8 cellular contexts compared by ENCODE assay signal in genomic region chr6:39347906-39348585, GRCh38. TPM values are rescaled to one million over a fixed set of nuclear protein-coding genes. Genes with fewer than 3 reads are reported as not detected.
A peak's percentile ranks its signal among the peaks of the same experiment; 100 is the strongest.
DNase-seq lines count a peak whose midpoint lies in the region; ATAC-seq and TF ChIP-seq lines count a peak whose summit lies in the region.

No MANE protein-coding gene starts in this region.

- DNase-seq in Right ventricle myocardium inferior (ENCODE audit: missing footprints) (no peak), cardiac septum (ENCODE audit: low spot score) (no peak), LHCN-M2 (ENCODE audit: low read depth) (peak; percentile 36), SK-N-MC (ENCODE audit: low read depth, low spot score) (peak; percentile 32), Right ventricle myocardium superior (peak; percentile 79), progenitor cell of endocrine pancreas (ENCODE audit: low spot score, unreplicated experiment) (peak; percentile 63)
- DNase-seq in activated naive CD4-positive, alpha-beta T cell treated with anti-CD3 and anti-CD28 coated beads, Interleukin-2, amount 10 ng/mL, durations not matched to agents 7 days and 5 days = peak; percentile 70

- no peaks in the 10 kb centered on the region for H3K36me3 ChIP-seq in SK-N-MC (ENCODE audit: insufficient read depth, low read length)

- no peak overlapping the region for H3K4me3 Mint-ChIP-seq in activated naive CD4-positive, alpha-beta T cell treated with anti-CD3 and anti-CD28 coated beads, Interleukin-2, amount 10 ng/mL, durations not matched to agents 7 days and 5 days
- H3K4me3 Mint-ChIP-seq in progenitor cell of endocrine pancreas (ENCODE audit: low read depth) = no peak overlapping the region

- ATAC-seq in Right ventricle myocardium inferior = peak; percentile 66
- ATAC-seq in Right ventricle myocardium superior (ENCODE audit: poor library complexity) = peak; percentile 78
- ATAC-seq in HG03520 (IDR thresholded peaks at IDR 0.05; ENCODE audit: unreplicated experiment) = no peak

- H3K9me3 ChIP-seq in SK-N-MC (ENCODE audit: low read depth, low read length) = no peaks in the 10 kb centered on the region

- no peak overlapping the region for H3K9ac ChIP-seq in SK-N-MC (ENCODE audit: insufficient read length)

- H3K27me3 Mint-ChIP-seq in activated naive CD4-positive, alpha-beta T cell treated with anti-CD3 and anti-CD28 coated beads, Interleukin-2, amount 10 ng/mL, durations not matched to agents 7 days and 5 days = peaks cover 6% of the 10 kb centered on the region
- peaks cover 9% of the 10 kb centered on the region for H3K27me3 Mint-ChIP-seq in progenitor cell of endocrine pancreas

- H3K27ac Mint-ChIP-seq in activated naive CD4-positive, alpha-beta T cell treated with anti-CD3 and anti-CD28 coated beads, Interleukin-2, amount 10 ng/mL, durations not matched to agents 7 days and 5 days = no peak overlapping the region
- H3K27ac Mint-ChIP-seq in progenitor cell of endocrine pancreas = peak overlapping the region; percentile 54

- CTCF ChIA-PET in activated naive CD4-positive, alpha-beta T cell treated with anti-CD3 and anti-CD28 coated beads, Interleukin-2, amount 10 ng/mL, durations not matched to agents 7 days and 5 days (lab: Charles Lee) = interaction anchor here (1.0 to 1.9 kb wide), 3 partner anchors 12 to 100 kb away, joined by 3 to 6 read pairs (median 5); no protein-coding TSS in a partner anchor

- H3K36me3 Mint-ChIP-seq in activated naive CD4-positive, alpha-beta T cell treated with anti-CD3 and anti-CD28 coated beads, Interleukin-2, amount 10 ng/mL, durations not matched to agents 7 days and 5 days = no peaks in the 10 kb centered on the region
- no peaks in the 10 kb centered on the region for H3K36me3 Mint-ChIP-seq in progenitor cell of endocrine pancreas (ENCODE audit: insufficient read depth)

- H3K4me1 Mint-ChIP-seq in activated naive CD4-positive, alpha-beta T cell treated with anti-CD3 and anti-CD28 coated beads, Interleukin-2, amount 10 ng/mL, durations not matched to agents 7 days and 5 days = peaks cover 2% of the 10 kb centered on the region
- H3K4me1 Mint-ChIP-seq in progenitor cell of endocrine pancreas (ENCODE audit: low read depth) = no peaks in the 10 kb centered on the region

- TF ChIP-seq CTCF in progenitor cell of endocrine pancreas (IDR thresholded peaks at IDR 0.05; ENCODE audit: unreplicated experiment) = peak; percentile 92

- intact Hi-C loops in Right ventricle myocardium inferior (cut with DNase I) (no loop called here), cardiac septum (cut with DNase I) (loop anchor here (10.0 kb wide), 1 partner anchor 1967 kb away; no protein-coding TSS in a partner anchor), Right ventricle myocardium superior (cut with DNase I) (no loop called here)

- H3K9me3 Mint-ChIP-seq in activated naive CD4-positive, alpha-beta T cell treated with anti-CD3 and anti-CD28 coated beads, Interleukin-2, amount 10 ng/mL, durations not matched to agents 7 days and 5 days = no peaks in the 10 kb centered on the region
- no peaks in the 10 kb centered on the region for H3K9me3 Mint-ChIP-seq in progenitor cell of endocrine pancreas (ENCODE audit: low read depth)

- H3K27ac ChIP-seq in SK-N-MC = no peak overlapping the region

- no peak overlapping the region for H3K4me3 ChIP-seq in SK-N-MC

RNA-seq across cellular contexts. Expression of gene KCNK16, which starts 25.5 kb away (rescaled TPM):
- not detected for total RNA-seq in Right ventricle myocardium inferior
- not detected for total RNA-seq in cardiac septum
- not detected in 2 replicates for total RNA-seq in LHCN-M2 (2014; rRNA removed)
- polyA plus RNA-seq in LHCN-M2 (2012) = not detected
- not detected for total RNA-seq in Right ventricle myocardium superior
- 32.9 and 35.2 TPM in 2 replicates for total RNA-seq in progenitor cell of endocrine pancreas

RNA-seq across cellular contexts. Expression of gene KCNK17, which starts 33.8 kb away (rescaled TPM):
- total RNA-seq in Right ventricle myocardium inferior (not detected), cardiac septum (0.38 TPM), LHCN-M2 (2014; rRNA removed) (not detected in 2 replicates), Right ventricle myocardium superior (not detected), progenitor cell of endocrine pancreas (11.2 and 11.6 TPM in 2 replicates)
- not detected for polyA plus RNA-seq in LHCN-M2 (2012)

Comparison
In these comparisons a context has a peak if more than half of its experiments do, and no peak if none do; other contexts are left out.
1. DNase-seq: peak in LHCN-M2 (single experiment), SK-N-MC (single experiment), activated naive CD4-positive, alpha-beta T cell treated with anti-CD3 and anti-CD28 coated beads, Interleukin-2, amount 10 ng/mL, durations not matched to agents 7 days and 5 days (single experiment), Right ventricle myocardium superior (single experiment) and progenitor cell of endocrine pancreas (single experiment); none in Right ventricle myocardium inferior (single experiment) and cardiac septum (single experiment).
2. RNA of gene KCNK16, which starts 25.5 kb away (total RNA-seq): 32.9 to 35.2 TPM in progenitor cell of endocrine pancreas; not detected in Right ventricle myocardium inferior (single experiment), not detected in cardiac septum (single experiment), not detected in LHCN-M2 and not detected in Right ventricle myocardium superior (single experiment); every median in the first group is over 10 times any median in the second.